ENCODE assay signal across 1 cellular context in the genomic region with DNA sequence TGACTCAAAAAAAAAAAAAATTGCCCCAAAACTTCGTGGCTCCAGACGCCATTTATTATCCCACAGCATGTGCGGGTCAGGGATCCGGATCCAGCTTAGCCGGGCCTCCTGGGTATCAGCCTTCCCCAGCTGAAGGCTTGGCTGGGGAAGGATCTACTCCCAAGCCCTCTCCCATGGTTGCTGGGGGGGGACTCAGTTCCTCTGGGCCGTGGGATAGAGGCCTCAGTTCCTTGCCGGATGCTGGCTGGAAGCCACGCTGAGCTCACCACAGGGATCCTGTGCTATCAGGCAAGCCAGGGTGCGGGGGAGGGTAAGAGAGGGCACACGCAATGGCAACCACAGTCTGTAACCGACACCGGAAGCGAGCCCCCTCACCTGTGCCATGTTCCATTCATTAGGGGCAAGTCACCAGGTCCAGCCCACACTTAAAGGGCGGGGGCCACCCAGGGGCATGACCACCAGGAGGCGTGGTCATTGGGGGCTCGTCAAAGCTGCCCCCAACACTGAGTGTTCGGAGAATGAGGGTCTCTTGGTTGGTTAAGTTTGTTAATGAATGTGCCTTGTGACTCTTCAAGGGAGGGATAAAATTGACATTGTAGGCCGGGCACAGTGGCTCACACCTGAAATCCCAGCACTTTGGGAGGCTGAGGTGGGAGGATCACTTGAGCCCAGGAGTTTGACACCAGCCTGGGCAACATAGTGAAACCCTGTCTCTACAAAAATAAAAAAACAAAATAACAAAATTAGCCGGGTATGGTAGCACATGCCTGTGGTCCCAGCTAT.
TF ChIP-seq lines count a peak whose summit lies in the region.

No MANE protein-coding gene starts in this region.

TF ChIP-seq in K562, 482 proteins besides CTCF, POLR2A, EP300 and RAD21 (continued from another document and continues in another):
- TF ChIP-seq SAFB (IDR thresholded peaks at IDR 0.05; ENCODE audit: borderline replicate concordance, low read depth, low read length): no peak
- TF ChIP-seq POLR2AphosphoS2 (IDR thresholded peaks at IDR 0.05; ENCODE audit: low read length): no peak
- TF ChIP-seq JUND (IDR thresholded peaks at IDR 0.05; ENCODE audit: borderline replicate concordance, low read depth, low read length): peak; percentile 87
- peak; percentile 60; the same call in 2 of the 3 replicates for TF ChIP-seq JUND (tag; IDR thresholded peaks at IDR 0.05; ENCODE audit: borderline replicate concordance, low read depth, low read length)
- TF ChIP-seq HDAC2 (IDR thresholded peaks at IDR 0.05): peak; percentile 91
- TF ChIP-seq, protein P1, sequence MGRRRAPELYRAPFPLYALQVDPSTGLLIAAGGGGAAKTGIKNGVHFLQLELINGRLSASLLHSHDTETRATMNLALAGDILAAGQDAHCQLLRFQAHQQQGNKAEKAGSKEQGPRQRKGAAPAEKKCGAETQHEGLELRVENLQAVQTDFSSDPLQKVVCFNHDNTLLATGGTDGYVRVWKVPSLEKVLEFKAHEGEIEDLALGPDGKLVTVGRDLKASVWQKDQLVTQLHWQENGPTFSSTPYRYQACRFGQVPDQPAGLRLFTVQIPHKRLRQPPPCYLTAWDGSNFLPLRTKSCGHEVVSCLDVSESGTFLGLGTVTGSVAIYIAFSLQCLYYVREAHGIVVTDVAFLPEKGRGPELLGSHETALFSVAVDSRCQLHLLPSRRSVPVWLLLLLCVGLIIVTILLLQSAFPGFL (CRISPR knock-in tag; IDR thresholded peaks at IDR 0.05): 0 out of 2 replicates have a peak, but pooled peaks have one; percentile 82
- TF ChIP-seq PHB2 (IDR thresholded peaks at IDR 0.05; ENCODE audit: low read depth): 0 out of 2 replicates have a peak, but pooled peaks have one; percentile 33
- TF ChIP-seq, protein P2, sequence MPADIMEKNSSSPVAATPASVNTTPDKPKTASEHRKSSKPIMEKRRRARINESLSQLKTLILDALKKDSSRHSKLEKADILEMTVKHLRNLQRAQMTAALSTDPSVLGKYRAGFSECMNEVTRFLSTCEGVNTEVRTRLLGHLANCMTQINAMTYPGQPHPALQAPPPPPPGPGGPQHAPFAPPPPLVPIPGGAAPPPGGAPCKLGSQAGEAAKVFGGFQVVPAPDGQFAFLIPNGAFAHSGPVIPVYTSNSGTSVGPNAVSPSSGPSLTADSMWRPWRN (IDR thresholded peaks at IDR 0.05; ENCODE audit: low read depth): peak; percentile 96
- TF ChIP-seq ZNF668 (CRISPR knock-in tag; IDR thresholded peaks at IDR 0.05): no peak
- peak; percentile 78; the same call in 1 of the 2 replicates for TF ChIP-seq ZFPM2 (CRISPR knock-in tag; IDR thresholded peaks at IDR 0.05)
- TF ChIP-seq GATAD2A (IDR thresholded peaks at IDR 0.05): peak; percentile 95
- TF ChIP-seq ZNF121 (CRISPR knock-in tag; conservative IDR thresholded peaks at IDR 0.05): no peak
- 0 out of 2 replicates have a peak, but pooled peaks have one; percentile 43 for TF ChIP-seq LCOR (CRISPR knock-in tag; IDR thresholded peaks at IDR 0.05)
- TF ChIP-seq JUN (IDR thresholded peaks at IDR 0.05; ENCODE audit: borderline replicate concordance, low read depth, low read length): peak; percentile 86; the same call in 1 of the 2 replicates
- no peak for TF ChIP-seq JUN (CRISPR knock-in tag; IDR thresholded peaks at IDR 0.05; ENCODE audit: borderline replicate concordance)
- TF ChIP-seq, protein P3, sequence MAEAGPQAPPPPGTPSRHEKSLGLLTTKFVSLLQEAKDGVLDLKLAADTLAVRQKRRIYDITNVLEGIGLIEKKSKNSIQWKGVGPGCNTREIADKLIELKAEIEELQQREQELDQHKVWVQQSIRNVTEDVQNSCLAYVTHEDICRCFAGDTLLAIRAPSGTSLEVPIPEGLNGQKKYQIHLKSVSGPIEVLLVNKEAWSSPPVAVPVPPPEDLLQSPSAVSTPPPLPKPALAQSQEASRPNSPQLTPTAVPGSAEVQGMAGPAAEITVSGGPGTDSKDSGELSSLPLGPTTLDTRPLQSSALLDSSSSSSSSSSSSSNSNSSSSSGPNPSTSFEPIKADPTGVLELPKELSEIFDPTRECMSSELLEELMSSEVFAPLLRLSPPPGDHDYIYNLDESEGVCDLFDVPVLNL (CRISPR knock-in tag; IDR thresholded peaks at IDR 0.05; ENCODE audit: low read depth): no peak
- 0 out of 2 replicates have a peak, but pooled peaks have one; percentile 36 for TF ChIP-seq SMAD3 (CRISPR knock-in tag; conservative IDR thresholded peaks at IDR 0.05)
- peak in 1 of 2 experiments; percentile 66; a peak in 2 of 4 replicates for TF ChIP-seq TEAD1 (CRISPR knock-in tag; IDR thresholded peaks at IDR 0.05)
- no peak for TF ChIP-seq SP2 (IDR thresholded peaks at IDR 0.05; ENCODE audit: extremely low read depth, low read depth, low read length, poor library complexity, severe bottlenecking)
- TF ChIP-seq ZEB2 (IDR thresholded peaks at IDR 0.05): peak; percentile 83; the same call in 1 of the 2 replicates
- 0 out of 2 replicates have a peak, but pooled peaks have one; percentile 29 for TF ChIP-seq ZNF785 (CRISPR knock-in tag; IDR thresholded peaks at IDR 0.05)
- TF ChIP-seq ZNF282 (CRISPR knock-in tag; IDR thresholded peaks at IDR 0.05): 0 out of 2 replicates have a peak, but pooled peaks have one; percentile 23
- no peak for TF ChIP-seq HMG20B (CRISPR knock-in tag; IDR thresholded peaks at IDR 0.05)
- peak; percentile 89 for TF ChIP-seq CCNT2 (IDR thresholded peaks at IDR 0.05; ENCODE audit: borderline replicate concordance, extremely low read depth, insufficient read length, low read depth, low read length)
- TF ChIP-seq, protein P4, sequence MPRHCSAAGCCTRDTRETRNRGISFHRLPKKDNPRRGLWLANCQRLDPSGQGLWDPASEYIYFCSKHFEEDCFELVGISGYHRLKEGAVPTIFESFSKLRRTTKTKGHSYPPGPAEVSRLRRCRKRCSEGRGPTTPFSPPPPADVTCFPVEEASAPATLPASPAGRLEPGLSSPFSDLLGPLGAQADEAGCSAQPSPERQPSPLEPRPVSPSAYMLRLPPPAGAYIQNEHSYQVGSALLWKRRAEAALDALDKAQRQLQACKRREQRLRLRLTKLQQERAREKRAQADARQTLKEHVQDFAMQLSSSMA (CRISPR knock-in tag; IDR thresholded peaks at IDR 0.05): no peak
- TF ChIP-seq, protein P5, sequence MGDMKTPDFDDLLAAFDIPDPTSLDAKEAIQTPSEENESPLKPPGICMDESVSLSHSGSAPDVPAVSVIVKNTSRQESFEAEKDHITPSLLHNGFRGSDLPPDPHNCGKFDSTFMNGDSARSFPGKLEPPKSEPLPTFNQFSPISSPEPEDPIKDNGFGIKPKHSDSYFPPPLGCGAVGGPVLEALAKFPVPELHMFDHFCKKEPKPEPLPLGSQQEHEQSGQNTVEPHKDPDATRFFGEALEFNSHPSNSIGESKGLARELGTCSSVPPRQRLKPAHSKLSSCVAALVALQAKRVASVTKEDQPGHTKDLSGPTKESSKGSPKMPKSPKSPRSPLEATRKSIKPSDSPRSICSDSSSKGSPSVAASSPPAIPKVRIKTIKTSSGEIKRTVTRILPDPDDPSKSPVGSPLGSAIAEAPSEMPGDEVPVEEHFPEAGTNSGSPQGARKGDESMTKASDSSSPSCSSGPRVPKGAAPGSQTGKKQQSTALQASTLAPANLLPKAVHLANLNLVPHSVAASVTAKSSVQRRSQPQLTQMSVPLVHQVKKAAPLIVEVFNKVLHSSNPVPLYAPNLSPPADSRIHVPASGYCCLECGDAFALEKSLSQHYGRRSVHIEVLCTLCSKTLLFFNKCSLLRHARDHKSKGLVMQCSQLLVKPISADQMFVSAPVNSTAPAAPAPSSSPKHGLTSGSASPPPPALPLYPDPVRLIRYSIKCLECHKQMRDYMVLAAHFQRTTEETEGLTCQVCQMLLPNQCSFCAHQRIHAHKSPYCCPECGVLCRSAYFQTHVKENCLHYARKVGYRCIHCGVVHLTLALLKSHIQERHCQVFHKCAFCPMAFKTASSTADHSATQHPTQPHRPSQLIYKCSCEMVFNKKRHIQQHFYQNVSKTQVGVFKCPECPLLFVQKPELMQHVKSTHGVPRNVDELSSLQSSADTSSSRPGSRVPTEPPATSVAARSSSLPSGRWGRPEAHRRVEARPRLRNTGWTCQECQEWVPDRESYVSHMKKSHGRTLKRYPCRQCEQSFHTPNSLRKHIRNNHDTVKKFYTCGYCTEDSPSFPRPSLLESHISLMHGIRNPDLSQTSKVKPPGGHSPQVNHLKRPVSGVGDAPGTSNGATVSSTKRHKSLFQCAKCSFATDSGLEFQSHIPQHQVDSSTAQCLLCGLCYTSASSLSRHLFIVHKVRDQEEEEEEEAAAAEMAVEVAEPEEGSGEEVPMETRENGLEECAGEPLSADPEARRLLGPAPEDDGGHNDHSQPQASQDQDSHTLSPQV (IDR thresholded peaks at IDR 0.05): peak; percentile 98
- TF ChIP-seq MYC (IDR thresholded peaks at IDR 0.05; ENCODE audit: low read depth, low read length): peak; percentile 82
- peak; percentile 47; the same call in 1 of the 2 replicates for TF ChIP-seq MYC (CRISPR knock-in tag; IDR thresholded peaks at IDR 0.05; ENCODE audit: borderline replicate concordance, low read depth)
- TF ChIP-seq, protein P6, sequence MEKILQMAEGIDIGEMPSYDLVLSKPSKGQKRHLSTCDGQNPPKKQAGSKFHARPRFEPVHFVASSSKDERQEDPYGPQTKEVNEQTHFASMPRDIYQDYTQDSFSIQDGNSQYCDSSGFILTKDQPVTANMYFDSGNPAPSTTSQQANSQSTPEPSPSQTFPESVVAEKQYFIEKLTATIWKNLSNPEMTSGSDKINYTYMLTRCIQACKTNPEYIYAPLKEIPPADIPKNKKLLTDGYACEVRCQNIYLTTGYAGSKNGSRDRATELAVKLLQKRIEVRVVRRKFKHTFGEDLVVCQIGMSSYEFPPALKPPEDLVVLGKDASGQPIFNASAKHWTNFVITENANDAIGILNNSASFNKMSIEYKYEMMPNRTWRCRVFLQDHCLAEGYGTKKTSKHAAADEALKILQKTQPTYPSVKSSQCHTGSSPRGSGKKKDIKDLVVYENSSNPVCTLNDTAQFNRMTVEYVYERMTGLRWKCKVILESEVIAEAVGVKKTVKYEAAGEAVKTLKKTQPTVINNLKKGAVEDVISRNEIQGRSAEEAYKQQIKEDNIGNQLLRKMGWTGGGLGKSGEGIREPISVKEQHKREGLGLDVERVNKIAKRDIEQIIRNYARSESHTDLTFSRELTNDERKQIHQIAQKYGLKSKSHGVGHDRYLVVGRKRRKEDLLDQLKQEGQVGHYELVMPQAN (IDR thresholded peaks at IDR 0.05; ENCODE audit: borderline replicate concordance): 0 out of 2 replicates have a peak, but pooled peaks have one; percentile 21
- TF ChIP-seq, protein P7, sequence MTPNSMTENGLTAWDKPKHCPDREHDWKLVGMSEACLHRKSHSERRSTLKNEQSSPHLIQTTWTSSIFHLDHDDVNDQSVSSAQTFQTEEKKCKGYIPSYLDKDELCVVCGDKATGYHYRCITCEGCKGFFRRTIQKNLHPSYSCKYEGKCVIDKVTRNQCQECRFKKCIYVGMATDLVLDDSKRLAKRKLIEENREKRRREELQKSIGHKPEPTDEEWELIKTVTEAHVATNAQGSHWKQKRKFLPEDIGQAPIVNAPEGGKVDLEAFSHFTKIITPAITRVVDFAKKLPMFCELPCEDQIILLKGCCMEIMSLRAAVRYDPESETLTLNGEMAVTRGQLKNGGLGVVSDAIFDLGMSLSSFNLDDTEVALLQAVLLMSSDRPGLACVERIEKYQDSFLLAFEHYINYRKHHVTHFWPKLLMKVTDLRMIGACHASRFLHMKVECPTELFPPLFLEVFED (CRISPR knock-in tag; conservative IDR thresholded peaks at IDR 0.05): no peak
- TF ChIP-seq, protein P8, sequence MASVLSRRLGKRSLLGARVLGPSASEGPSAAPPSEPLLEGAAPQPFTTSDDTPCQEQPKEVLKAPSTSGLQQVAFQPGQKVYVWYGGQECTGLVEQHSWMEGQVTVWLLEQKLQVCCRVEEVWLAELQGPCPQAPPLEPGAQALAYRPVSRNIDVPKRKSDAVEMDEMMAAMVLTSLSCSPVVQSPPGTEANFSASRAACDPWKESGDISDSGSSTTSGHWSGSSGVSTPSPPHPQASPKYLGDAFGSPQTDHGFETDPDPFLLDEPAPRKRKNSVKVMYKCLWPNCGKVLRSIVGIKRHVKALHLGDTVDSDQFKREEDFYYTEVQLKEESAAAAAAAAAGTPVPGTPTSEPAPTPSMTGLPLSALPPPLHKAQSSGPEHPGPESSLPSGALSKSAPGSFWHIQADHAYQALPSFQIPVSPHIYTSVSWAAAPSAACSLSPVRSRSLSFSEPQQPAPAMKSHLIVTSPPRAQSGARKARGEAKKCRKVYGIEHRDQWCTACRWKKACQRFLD (CRISPR knock-in tag; IDR thresholded peaks at IDR 0.05): peak; percentile 86
- TF ChIP-seq KLF6 (CRISPR knock-in tag; IDR thresholded peaks at IDR 0.05; ENCODE audit: borderline replicate concordance): peak; percentile 44; the same call in 1 of the 2 replicates
- TF ChIP-seq HLTF (IDR thresholded peaks at IDR 0.05): no peak
- no peak for TF ChIP-seq HMG20A (CRISPR knock-in tag; conservative IDR thresholded peaks at IDR 0.05)
- TF ChIP-seq ZBTB7A (IDR thresholded peaks at IDR 0.05; ENCODE audit: borderline replicate concordance, control insufficient read depth, low read depth, low read length): peak; percentile 98
- no peak for TF ChIP-seq KDM2B (CRISPR knock-in tag; IDR thresholded peaks at IDR 0.05)
- peak; percentile 44 for TF ChIP-seq SETDB1 (IDR thresholded peaks at IDR 0.05; ENCODE audit: low read length)
- TF ChIP-seq, protein P9, sequence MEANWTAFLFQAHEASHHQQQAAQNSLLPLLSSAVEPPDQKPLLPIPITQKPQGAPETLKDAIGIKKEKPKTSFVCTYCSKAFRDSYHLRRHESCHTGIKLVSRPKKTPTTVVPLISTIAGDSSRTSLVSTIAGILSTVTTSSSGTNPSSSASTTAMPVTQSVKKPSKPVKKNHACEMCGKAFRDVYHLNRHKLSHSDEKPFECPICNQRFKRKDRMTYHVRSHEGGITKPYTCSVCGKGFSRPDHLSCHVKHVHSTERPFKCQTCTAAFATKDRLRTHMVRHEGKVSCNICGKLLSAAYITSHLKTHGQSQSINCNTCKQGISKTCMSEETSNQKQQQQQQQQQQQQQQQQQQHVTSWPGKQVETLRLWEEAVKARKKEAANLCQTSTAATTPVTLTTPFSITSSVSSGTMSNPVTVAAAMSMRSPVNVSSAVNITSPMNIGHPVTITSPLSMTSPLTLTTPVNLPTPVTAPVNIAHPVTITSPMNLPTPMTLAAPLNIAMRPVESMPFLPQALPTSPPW (CRISPR knock-in tag; IDR thresholded peaks at IDR 0.05): peak; percentile 92
- TF ChIP-seq DMBX1 (CRISPR knock-in tag; IDR thresholded peaks at IDR 0.05; ENCODE audit: borderline replicate concordance): peak; percentile 86
- TF ChIP-seq CC2D1A (IDR thresholded peaks at IDR 0.05): peak; percentile 51; the same call in 1 of the 2 replicates
- TF ChIP-seq, protein P10, sequence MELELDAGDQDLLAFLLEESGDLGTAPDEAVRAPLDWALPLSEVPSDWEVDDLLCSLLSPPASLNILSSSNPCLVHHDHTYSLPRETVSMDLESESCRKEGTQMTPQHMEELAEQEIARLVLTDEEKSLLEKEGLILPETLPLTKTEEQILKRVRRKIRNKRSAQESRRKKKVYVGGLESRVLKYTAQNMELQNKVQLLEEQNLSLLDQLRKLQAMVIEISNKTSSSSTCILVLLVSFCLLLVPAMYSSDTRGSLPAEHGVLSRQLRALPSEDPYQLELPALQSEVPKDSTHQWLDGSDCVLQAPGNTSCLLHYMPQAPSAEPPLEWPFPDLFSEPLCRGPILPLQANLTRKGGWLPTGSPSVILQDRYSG (tag; conservative IDR thresholded peaks at IDR 0.05; ENCODE audit: low read depth): 0 out of 2 replicates have a peak, but pooled peaks have one; percentile 32
- no peak for TF ChIP-seq XRCC4 (IDR thresholded peaks at IDR 0.05; ENCODE audit: extremely low read depth, insufficient read depth, insufficient read length)
- no peak for TF ChIP-seq NR2C2 (CRISPR knock-in tag; IDR thresholded peaks at IDR 0.05)
- TF ChIP-seq NR2C2 (tag; IDR thresholded peaks at IDR 0.05): peak; percentile 59; the same call in 1 of the 2 replicates
- no peak for TF ChIP-seq RBM17 (IDR thresholded peaks at IDR 0.05; ENCODE audit: borderline replicate concordance, low read depth, low read length)
